Comparison of ENCODE assay signal across 8 cellular contexts in genomic region chr18:56650944-56651770, GRCh38. TPM values are rescaled to one million over a fixed set of nuclear protein-coding genes. Genes with fewer than 3 reads are reported as not detected.
A peak's percentile ranks its signal among the peaks of the same experiment; 100 is the strongest.
DNase-seq lines count a peak whose midpoint lies in the region; ATAC-seq, FAIRE-seq and TF ChIP-seq lines count a peak whose summit lies in the region.

TSS of gene WDR7 (plus strand) at chr18:56651359. CDS start at chr18:56672516, 21,157 bp downstream.

- under 1% methylated on average over 47 of the region's 47 CpGs for WGBS in HUES64
- WGBS in mesodermal cell (ENCODE audit: insufficient coverage in 2 of 2), 2 experiments, result 0 to 2% methylated on average over 33 to 35 of the region's 47 CpGs

- CTCF ChIA-PET in Calu3 (lab: Charles Lee), result interaction anchor here (0.5 to 1.5 kb wide), 3 partner anchors 13 to 193 kb away, joined by 3 to 4 read pairs (median 3); no protein-coding TSS in a partner anchor

- peak; percentile 96 for ATAC-seq in GM21447 (IDR thresholded peaks at IDR 0.05; ENCODE audit: unreplicated experiment)

- no peaks in the 10 kb centered on the region for H4K20me1 ChIP-seq in OCI-LY1 (ENCODE audit: insufficient read depth, low read length)

- H3K9me3 Mint-ChIP-seq in Calu3 (ENCODE audit: low read depth, unreplicated experiment), result peaks cover 3% of the 10 kb centered on the region

- peak; percentile 97 for FAIRE-seq in endometrium (lab: Jason Lieb, UNC)

- H3K9me3 ChIP-seq in HUES64 (ENCODE audit: insufficient read depth, low read depth, low read length) (no peaks in the 10 kb centered on the region), OCI-LY1 (ENCODE audit: low read length) (no peaks in the 10 kb centered on the region), mesodermal cell (ENCODE audit: control insufficient read depth, low read length) (no peaks in the 10 kb centered on the region)

- no peaks in the 10 kb centered on the region for H3K27me3 ChIP-seq in HUES64 (ENCODE audit: insufficient read depth, low read length)
- no peaks in the 10 kb centered on the region for H3K27me3 ChIP-seq in OCI-LY1 (ENCODE audit: insufficient read depth, low read length)

- H3K9ac ChIP-seq in HUES64 (ENCODE audit: low read depth, low read length), result peak within 1 kb of the TSS; percentile 64
- peak within 1 kb of the TSS; percentile 90 for H3K9ac ChIP-seq in OCI-LY1 (ENCODE audit: low read length)

- peaks cover 16% of the 10 kb centered on the region for H3K36me3 Mint-ChIP-seq in Calu3 (ENCODE audit: insufficient read depth, unreplicated experiment)

- no peak for TF ChIP-seq CTCF in Calu3 (IDR thresholded peaks at IDR 0.05; ENCODE audit: unreplicated experiment)
- no peak for TF ChIP-seq CTCF in OCI-LY1 (IDR thresholded peaks at IDR 0.05; ENCODE audit: low read length)

- peak within 1 kb of the TSS; percentile 58 for H3K27ac Mint-ChIP-seq in Calu3 (ENCODE audit: unreplicated experiment)

- peak within 1 kb of the TSS; percentile 72 for H3K4me3 Mint-ChIP-seq in Calu3 (ENCODE audit: low read depth, unreplicated experiment)

- H3K4me3 ChIP-seq in HUES64 (ENCODE audit: low read length) (peak within 1 kb of the TSS; percentile 83), OCI-LY1 (ENCODE audit: low read depth, low read length, poor library complexity, severe bottlenecking) (peak within 1 kb of the TSS; percentile 95), mesodermal cell (ENCODE audit: extremely low read depth, insufficient read depth, low read length, poor library complexity, severe bottlenecking) (peak within 1 kb of the TSS; percentile 86)

- H3K4me1 Mint-ChIP-seq in Calu3 (ENCODE audit: low read depth, unreplicated experiment), result peaks cover 23% of the 10 kb centered on the region

- H3F3A ChIP-seq in OCI-LY1 (ENCODE audit: insufficient read depth, low read length), result 0 out of 2 replicates have a peak, but pooled peaks cover under 1% of the 10 kb centered on the region

- no TSS peak for BruUV-seq in Calu3 (replicated peaks; lab: Mats Ljungman, UMichigan)

- no peaks in the 10 kb centered on the region for H3K9me2 ChIP-seq in OCI-LY1 (ENCODE audit: low read depth, low read length)

- H3K27ac ChIP-seq in HUES64 (ENCODE audit: low read depth, low read length), result peak within 1 kb of the TSS; percentile 78
- peak within 1 kb of the TSS; percentile 71 for H3K27ac ChIP-seq in OCI-LY1 (ENCODE audit: low read depth, low read length, poor library complexity, severe bottlenecking)
- H3K27ac ChIP-seq in mesodermal cell (ENCODE audit: low read depth, low read length, severe bottlenecking), result peak within 1 kb of the TSS; percentile 50

- peaks cover 39% of the 10 kb centered on the region for H3K79me2 ChIP-seq in OCI-LY1 (ENCODE audit: insufficient read depth, low read length)

- DNase-seq in Calu3, result peak; percentile 94
- DNase-seq in activated CD8-positive, alpha-beta memory T cell treated with anti-CD3 and anti-CD28 coated beads, Interleukin-2, amount 50 U/mL, for 4 hours, result peak; percentile 93
- peak; percentile 85 to 95 for DNase-seq in stimulated activated CD8-positive, alpha-beta memory T cell treated with anti-CD3 and anti-CD28 coated beads, Interleukin-15, amount 100 ng/mL, for 4 hours (ENCODE audit: low read depth in 2 of 2)

- H3K36me3 ChIP-seq in HUES64 (ENCODE audit: insufficient read depth, low read length), result no peaks in the 10 kb centered on the region
- no peaks in the 10 kb centered on the region for H3K36me3 ChIP-seq in OCI-LY1 (ENCODE audit: insufficient read depth, low read length)
- no peaks in the 10 kb centered on the region for H3K36me3 ChIP-seq in mesodermal cell (ENCODE audit: control insufficient read depth, insufficient read depth, low read length)

- H3K4me2 ChIP-seq in OCI-LY1 (ENCODE audit: low read length), result peak within 1 kb of the TSS; percentile 79

- no peaks in the 10 kb centered on the region for H3K27me3 Mint-ChIP-seq in Calu3 (ENCODE audit: unreplicated experiment)

- peak within 1 kb of the TSS; percentile 71; the same call in 1 of the 2 replicates for H2AFZ ChIP-seq in OCI-LY1 (ENCODE audit: low read length)

- intact Hi-C loops in Calu3 (cut with micrococcal nuclease; ENCODE audit: unreplicated experiment), result no loop called here

- H3K4me1 ChIP-seq in HUES64 (ENCODE audit: insufficient read depth, low read length) (peaks cover 6% of the 10 kb centered on the region), OCI-LY1 (ENCODE audit: insufficient read depth, low read length, severe bottlenecking) (peaks cover 26% of the 10 kb centered on the region), mesodermal cell (ENCODE audit: control insufficient read depth, insufficient read depth, low read length, poor library complexity, severe bottlenecking) (no peaks in the 10 kb centered on the region)

RNA-seq across cellular contexts. Expression of gene WDR7, which starts in this region (rescaled TPM):
- total RNA-seq in Calu3 (2022), result 16.2 and 23.2 TPM in 2 replicates
- 7.3 TPM for polyA plus RNA-seq in HUES64 (2013, experiment 1 of 2)
- polyA plus RNA-seq in HUES64 (2013, experiment 2 of 2), result 6.9 TPM
- polyA plus RNA-seq in mesodermal cell (2013, experiment 1 of 2), result 8.0 TPM
- polyA plus RNA-seq in mesodermal cell (2013, experiment 2 of 2), result 6.6 TPM

Comparison
In these comparisons a context has a peak if more than half of its experiments do, and no peak if none do; other contexts are left out.
1. Peak in every context shown above with its lines: DNase-seq, ATAC-seq, H3K4me3 ChIP-seq and H3K27ac ChIP-seq.